In the genomic region with DNA sequence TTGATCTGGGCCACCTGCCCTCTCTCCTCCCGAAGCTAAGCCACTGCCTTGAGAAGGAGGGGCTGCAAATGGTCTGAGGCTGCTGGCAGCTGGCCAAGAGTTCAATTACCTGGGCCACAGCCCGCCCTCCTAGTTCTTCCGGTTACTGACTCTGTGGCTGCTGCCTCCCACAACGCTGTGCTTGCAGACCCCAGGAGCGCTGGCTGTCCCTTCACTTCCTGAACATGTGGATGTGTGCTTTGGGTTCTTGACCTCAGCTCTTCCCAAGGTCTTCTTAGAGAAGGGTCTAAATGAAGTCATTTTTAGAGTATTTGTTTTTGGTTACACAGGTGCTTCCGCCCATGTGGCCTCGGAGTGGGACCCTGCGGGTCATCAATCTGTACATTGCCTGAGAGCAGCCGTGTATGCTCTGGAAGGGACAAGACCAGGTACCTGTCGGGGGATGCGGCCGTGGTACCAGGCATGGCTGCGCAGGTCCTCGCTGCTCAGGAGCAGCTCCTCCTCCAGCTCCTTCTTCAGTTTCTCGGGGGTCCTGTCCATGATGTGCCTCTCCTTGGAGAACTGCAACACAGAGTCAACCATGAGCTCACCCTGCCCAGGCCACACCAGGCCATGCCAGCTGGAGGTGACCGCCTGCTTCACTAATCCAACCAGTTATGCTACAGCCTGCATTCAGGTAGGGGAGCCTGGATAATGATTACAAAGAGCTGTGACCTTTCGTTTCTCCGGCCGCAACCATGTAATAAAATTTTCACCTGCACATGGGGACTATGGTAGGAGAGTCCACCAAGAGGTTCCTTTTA, we compare ENCODE assay signal across 8 cellular contexts.
DNase-seq lines count a peak whose midpoint lies in the region; ATAC-seq and TF ChIP-seq lines count a peak whose summit lies in the region.

No MANE protein-coding gene starts in this region.

- no peaks in the 10 kb centered on the region for H4K20me1 ChIP-seq in hepatocyte (ENCODE audit: insufficient read depth, poor library complexity, severe bottlenecking)

- H3K27ac ChIP-seq in hepatocyte (peak overlapping the region; percentile 92), stomach (peak overlapping the region; percentile 84 to 95 (median 89))

- peaks cover 46% of the 10 kb centered on the region for H3K79me2 ChIP-seq in hepatocyte

- ATAC-seq in HG03520 (IDR thresholded peaks at IDR 0.05; ENCODE audit: unreplicated experiment) (peak; percentile 75), left cardiac atrium (no peak)

- H3K4me1 ChIP-seq in hepatocyte (ENCODE audit: insufficient read depth) (peaks cover 47% of the 10 kb centered on the region), stomach (peaks cover 36 to 64% (median 53%) of the 10 kb centered on the region in 4 donors)

- H3K9me2 ChIP-seq in hepatocyte (replicated peaks; ENCODE audit: insufficient read depth) = no peaks in the 10 kb centered on the region

- H3K9me3 ChIP-seq in hepatocyte (ENCODE audit: low read depth) (no peaks in the 10 kb centered on the region), stomach (no peaks in the 10 kb centered on the region)

- DNase-seq in D341Med (ENCODE audit: low spot score) (peak; percentile 34), GM20000 (ENCODE audit: low spot score) (peak; percentile 70), NCI-H774 (lab: John Stamatoyannopoulos, UW) (peak; percentile 89), hepatocyte (ENCODE audit: low spot score) (peak; percentile 90), stomach (peak; percentile 96), left cardiac atrium (no peak), EL (no peak)

- TF ChIP-seq EP300 in stomach (IDR thresholded peaks at IDR 0.05) = no peak

- H3K27me3 ChIP-seq in hepatocyte = no peaks in the 10 kb centered on the region
- H3K27me3 ChIP-seq in stomach = no peaks in the 10 kb centered on the region

- H3K36me3 ChIP-seq in hepatocyte (replicated peaks; ENCODE audit: insufficient read depth, low read depth) (no peaks in the 10 kb centered on the region), stomach (peaks cover 14 to 43% (median 31%) of the 10 kb centered on the region in 4 donors)

- H3K4me3 ChIP-seq in hepatocyte (no peak overlapping the region), stomach (no peak overlapping the region)

- intact Hi-C loops in stomach (cut with DNase I; ENCODE audit: low total_unique reads) = no loop called here
- intact Hi-C loops in left cardiac atrium (cut with DNase I) = no loop called here

- no peak for TF ChIP-seq POLR2A in stomach (IDR thresholded peaks at IDR 0.05)

- H2AFZ ChIP-seq in hepatocyte = no peak overlapping the region

- WGBS in hepatocyte (ENCODE audit: low lambda C conversion rate, missing lambda C conversion rate) = 60% methylated on average over 19 of the region's 19 CpGs
- 23 to 61% (median 41%) methylated on average over 14 to 19 of the region's 19 CpGs for WGBS in stomach, 5 donors

- H3K4me2 ChIP-seq in hepatocyte = peak overlapping the region; percentile 65

- TF ChIP-seq CTCF in GM20000 (IDR thresholded peaks at IDR 0.05; ENCODE audit: extremely low read depth, missing control alignments) (no peak), hepatocyte (IDR thresholded peaks at IDR 0.05; ENCODE audit: poor library complexity) (no peak), stomach (IDR thresholded peaks at IDR 0.05) (no peak)

Comparison
In these comparisons a context has a peak if more than half of its experiments do, and no peak if none do; other contexts are left out.
1. DNase-seq: peak in D341Med (single experiment), GM20000 (single experiment), NCI-H774 (single experiment), hepatocyte (single experiment) and stomach (single experiment); none in left cardiac atrium (single experiment) and EL (single experiment).